In genomic region chr22:22761963-22762772, GRCh38 we compare ENCODE assay signal across 21 cellular contexts.
DNase-seq lines count a peak whose midpoint lies in the region; ATAC-seq, FAIRE-seq and TF ChIP-seq lines count a peak whose summit lies in the region.
"Had no signal": no experiment of that assay in that cellular context is flagged by ENCODE, and none has a peak within 500 bp of the region (broad histone marks: within the 10 kb centered on the region; RNA-seq: fewer than 3 reads in every experiment).

No MANE protein-coding gene starts in this region.

- H3K4me3 ChIP-seq in BE2C (ENCODE audit: low read depth, low read length) (no peak overlapping the region), neuronal stem cell (ENCODE audit: low read length in 2 of 2) (no peak overlapping the region)
- H3K4me3 ChIP-seq: A549, HAP-1, MG63 had no signal

- no peaks in the 10 kb centered on the region for H3K9me3 Mint-ChIP-seq in central memory CD8-positive, alpha-beta T cell
- no peaks in the 10 kb centered on the region for H3K9me3 Mint-ChIP-seq in progenitor cell of endocrine pancreas (ENCODE audit: low read depth)

- no peak overlapping the region for H2BK15ac ChIP-seq in neuronal stem cell (ENCODE audit: low read length)

- H3K4me1 ChIP-seq in BE2C, result no peaks in the 10 kb centered on the region
- no peaks in the 10 kb centered on the region for H3K4me1 ChIP-seq in neuronal stem cell (ENCODE audit: control insufficient read depth in 2 of 2, insufficient read depth in 1 of 2, low read depth in 1 of 2, low read length in 2 of 2)
- H3K4me1 ChIP-seq: A549, HAP-1 had no signal

- no peak overlapping the region for H2BK120ac ChIP-seq in neuronal stem cell (ENCODE audit: low read depth, low read length)

- no peaks in the 10 kb centered on the region for H3K36me3 ChIP-seq in BE2C
- no peaks in the 10 kb centered on the region for H3K36me3 ChIP-seq in neuronal stem cell (replicated peaks in 1 of 2; ENCODE audit: control insufficient read depth in 2 of 2, insufficient read depth in 2 of 2, low read length in 2 of 2)
- H3K36me3 ChIP-seq: HAP-1, MG63 had no signal

- H3K18ac ChIP-seq in neuronal stem cell (ENCODE audit: low read length), result no peak overlapping the region

- H3K4me1 Mint-ChIP-seq in central memory CD8-positive, alpha-beta T cell, result peaks cover 72% of the 10 kb centered on the region
- no peaks in the 10 kb centered on the region for H3K4me1 Mint-ChIP-seq in progenitor cell of endocrine pancreas (ENCODE audit: low read depth)
- H3K4me1 Mint-ChIP-seq: CD14-positive monocyte had no signal

- H3K27me3 ChIP-seq in BE2C (no peaks in the 10 kb centered on the region), neuronal stem cell (ENCODE audit: control insufficient read depth in 3 of 3, insufficient read depth in 3 of 3, low read depth in 1 of 3, low read length in 3 of 3) (no peaks in the 10 kb centered on the region)
- H3K27me3 ChIP-seq: MG63 had no signal

- no peak overlapping the region for H2AK5ac ChIP-seq in neuronal stem cell (ENCODE audit: low read depth, low read length)

- H3K4me2 ChIP-seq in neuronal stem cell (ENCODE audit: insufficient read depth, low read length, poor library complexity, severe bottlenecking), result no peak overlapping the region
- H3K4me2 ChIP-seq: A549 had no signal

- no peak overlapping the region for H3K14ac ChIP-seq in neuronal stem cell (ENCODE audit: low read length)

- DNase-seq in BE2C, result peak; percentile 43
- DNase-seq in GM12891 (ENCODE audit: insufficient read length, low spot score), result no peak
- DNase-seq in central memory CD8-positive, alpha-beta T cell (ENCODE audit: low spot score in 2 of 2), result no peak
- no peak for DNase-seq in neuronal stem cell (ENCODE audit: low spot score)
- DNase-seq in progenitor cell of endocrine pancreas (ENCODE audit: low spot score, unreplicated experiment), result no peak
- no peak for DNase-seq in COR-L47 (lab: John Stamatoyannopoulos, UW)
- DNase-seq in activated T-cell treated with anti-CD3 and anti-CD28 coated beads for 4 hours, result no peak
- DNase-seq: Calu3, DMS53, Karpas-422, MG63, NCI-H1092, NCI-H146, NCI-H2081 treated with DMSO at 0.1 percent for 48 hours, NCI-H2227 treated with DMSO at 0.1 percent for 48 hours, NCI-H524 treated with DMSO at 0.1 percent for 48 hours had no signal

- H3K23ac ChIP-seq in neuronal stem cell (ENCODE audit: low read depth, low read length, poor library complexity), result peak overlapping the region; percentile 56

- no peak overlapping the region for H3K4me3 Mint-ChIP-seq in central memory CD8-positive, alpha-beta T cell
- H3K4me3 Mint-ChIP-seq in progenitor cell of endocrine pancreas (ENCODE audit: low read depth), result no peak overlapping the region
- H3K4me3 Mint-ChIP-seq: CD14-positive monocyte had no signal

- H3K36me3 Mint-ChIP-seq in central memory CD8-positive, alpha-beta T cell (ENCODE audit: insufficient read depth), result peaks cover 2% of the 10 kb centered on the region
- H3K36me3 Mint-ChIP-seq in progenitor cell of endocrine pancreas (ENCODE audit: insufficient read depth), result no peaks in the 10 kb centered on the region
- H3K36me3 Mint-ChIP-seq: CD14-positive monocyte had no signal

- H3K79me1 ChIP-seq in neuronal stem cell (ENCODE audit: low read depth, low read length), result peaks cover 2% of the 10 kb centered on the region

- no peak for FAIRE-seq in GM12891 (lab: Jason Lieb, UNC)
- FAIRE-seq: A549 had no signal

- H3K9ac ChIP-seq in neuronal stem cell (ENCODE audit: low read depth, low read length, poor library complexity), result no peak overlapping the region

- no peak overlapping the region for H2BK5ac ChIP-seq in neuronal stem cell (ENCODE audit: low read length)

- TF ChIP-seq POLR2A in GM12891 (IDR thresholded peaks at IDR 0.05; ENCODE audit: low read depth, low read length), result no peak

- H3K9me3 ChIP-seq in BE2C (no peaks in the 10 kb centered on the region), neuronal stem cell (replicated peaks in 1 of 2; ENCODE audit: control insufficient read depth in 2 of 2, insufficient read depth in 1 of 2, low read depth in 1 of 2, low read length in 2 of 2) (no peaks in the 10 kb centered on the region)
- H3K9me3 ChIP-seq: A549, HAP-1, MG63 had no signal

- H3K27me3 Mint-ChIP-seq in central memory CD8-positive, alpha-beta T cell, result no peaks in the 10 kb centered on the region
- peaks cover 17% of the 10 kb centered on the region for H3K27me3 Mint-ChIP-seq in progenitor cell of endocrine pancreas

- H3K27ac Mint-ChIP-seq in central memory CD8-positive, alpha-beta T cell (ENCODE audit: low read depth), result peak overlapping the region; percentile 71
- H3K27ac Mint-ChIP-seq in progenitor cell of endocrine pancreas, result no peak overlapping the region

- no peak overlapping the region for H2AFZ ChIP-seq in neuronal stem cell (ENCODE audit: low read length)

- H4K8ac ChIP-seq in neuronal stem cell (ENCODE audit: low read depth, low read length), result no peak overlapping the region

- H2BK12ac ChIP-seq in neuronal stem cell (ENCODE audit: low read length), result no peak overlapping the region

- no CpG with 5 or more reads among the region's 8 CpGs for WGBS in neuronal stem cell (ENCODE audit: extremely low coverage in 2 of 2, insufficient read length in 2 of 2, insufficient replicate concordance in 1 of 2), 2 donors

- no peak overlapping the region for H4K91ac ChIP-seq in neuronal stem cell (ENCODE audit: low read depth, low read length, poor library complexity)

- TF ChIP-seq CTCF in BE2C (IDR thresholded peaks at IDR 0.05; ENCODE audit: low read depth, low read length) (no peak), progenitor cell of endocrine pancreas (IDR thresholded peaks at IDR 0.05; ENCODE audit: unreplicated experiment) (no peak)

- H3K4ac ChIP-seq in neuronal stem cell (ENCODE audit: low read length), result no peak overlapping the region

- no peak overlapping the region for H3K27ac ChIP-seq in neuronal stem cell (replicated peaks; ENCODE audit: low read length)
- H3K27ac ChIP-seq: A549 had no signal

- ATAC-seq in central memory CD8-positive, alpha-beta T cell (replicated peaks; ENCODE audit: extremely low read depth, poor library complexity, severe bottlenecking), result no peak
- ATAC-seq: A549, Panc1, Right ventricle myocardium inferior had no signal

TF ChIP-seq in GM12891, 5 proteins besides CTCF, POLR2A, EP300 and RAD21:
- TF ChIP-seq TAF1 (IDR thresholded peaks at IDR 0.05; ENCODE audit: low read depth, low read length) (no peak), SPI1 (IDR thresholded peaks at IDR 0.05; ENCODE audit: low read depth, low read length) (peak; percentile 80)
TF ChIP-seq in GM12891: peak in this region for 1.
